12 cellular contexts compared by ENCODE assay signal in genomic region chr14:76901171-76902055, GRCh38.
DNase-seq lines count a peak whose midpoint lies in the region; ATAC-seq, FAIRE-seq and TF ChIP-seq lines count a peak whose summit lies in the region.
"Had no signal": no experiment of that assay in that cellular context is flagged by ENCODE, and none has a peak within 500 bp of the region (broad histone marks: within the 10 kb centered on the region; RNA-seq: fewer than 3 reads in every experiment).

No MANE protein-coding gene starts in this region.

- no peaks in the 10 kb centered on the region for H3K9me3 Mint-ChIP-seq in activated T-helper 17 cell treated with anti-CD3 and anti-CD28 coated beads, Interleukin-2, amount 50 U/mL, for 72 hours
- H3K9me3 Mint-ChIP-seq in osteocyte (ENCODE audit: unreplicated experiment) = no peaks in the 10 kb centered on the region
- H3K9me3 Mint-ChIP-seq in activated CD8-positive, alpha-beta memory T cell treated with anti-CD3 and anti-CD28 coated beads, Interleukin-2, amount 10 ng/mL, durations not matched to agents 7 days and 5 days (ENCODE audit: low read depth) = no peaks in the 10 kb centered on the region
- H3K9me3 Mint-ChIP-seq: activated T-cell treated with anti-CD3 and anti-CD28 coated beads, Interleukin-2, amount 50 U/mL, for 24 hours had no signal

- no peak overlapping the region for H3K4me3 ChIP-seq in AG09309 (ENCODE audit: control insufficient read depth, low read depth, low read length)
- H3K4me3 ChIP-seq in esophagus muscularis mucosa = no peak overlapping the region

- 67% methylated on average over 6 of the region's 6 CpGs for WGBS in esophagus muscularis mucosa

- H3K36me3 Mint-ChIP-seq in activated T-helper 17 cell treated with anti-CD3 and anti-CD28 coated beads, Interleukin-2, amount 50 U/mL, for 72 hours (ENCODE audit: low read depth) = no peaks in the 10 kb centered on the region
- no peaks in the 10 kb centered on the region for H3K36me3 Mint-ChIP-seq in osteocyte (ENCODE audit: unreplicated experiment)
- no peaks in the 10 kb centered on the region for H3K36me3 Mint-ChIP-seq in activated CD8-positive, alpha-beta memory T cell treated with anti-CD3 and anti-CD28 coated beads, Interleukin-2, amount 10 ng/mL, durations not matched to agents 7 days and 5 days

- no peak for FAIRE-seq in D721Med (lab: Jason Lieb, UNC)

- H3K36me3 ChIP-seq in esophagus muscularis mucosa = no peaks in the 10 kb centered on the region
- H3K36me3 ChIP-seq: neutrophil had no signal

- DNase-seq in AG09309 (ENCODE audit: low read depth) (peak; percentile 79), esophagus muscularis mucosa (ENCODE audit: extremely low spot score) (no peak), osteocyte (ENCODE audit: extremely low spot score, unreplicated experiment) (no peak), UCSD-AML1 (lab: John Stamatoyannopoulos, UW; ENCODE audit: unreplicated experiment) (no peak), midbrain (lab: John Stamatoyannopoulos, UW) (no peak), D721Med (ENCODE audit: insufficient read length, low spot score) (no peak)
- DNase-seq in activated CD8-positive, alpha-beta memory T cell treated with anti-CD3 and anti-CD28 coated beads, Interleukin-2, amount 10 ng/mL, durations not matched to agents 7 days and 5 days = no peak
- DNase-seq: activated T-cell treated with anti-CD3 and anti-CD28 coated beads, Interleukin-2, amount 50 U/mL, for 24 hours; left colon had no signal

- peak overlapping the region; percentile 64 to 82 (median 78) for H3K27ac ChIP-seq in esophagus muscularis mucosa (replicated peaks in 1 of 4)
- H3K27ac ChIP-seq: neutrophil had no signal

- TF ChIP-seq EP300 in esophagus muscularis mucosa (IDR thresholded peaks at IDR 0.05) = no peak

- H3K4me3 Mint-ChIP-seq in activated T-helper 17 cell treated with anti-CD3 and anti-CD28 coated beads, Interleukin-2, amount 50 U/mL, for 72 hours = no peak overlapping the region
- H3K4me3 Mint-ChIP-seq in osteocyte (ENCODE audit: unreplicated experiment) = no peak overlapping the region
- no peak overlapping the region for H3K4me3 Mint-ChIP-seq in activated CD8-positive, alpha-beta memory T cell treated with anti-CD3 and anti-CD28 coated beads, Interleukin-2, amount 10 ng/mL, durations not matched to agents 7 days and 5 days
- H3K4me3 Mint-ChIP-seq: activated T-cell treated with anti-CD3 and anti-CD28 coated beads, Interleukin-2, amount 50 U/mL, for 24 hours had no signal

- no peaks in the 10 kb centered on the region for H3K27me3 Mint-ChIP-seq in activated T-helper 17 cell treated with anti-CD3 and anti-CD28 coated beads, Interleukin-2, amount 50 U/mL, for 72 hours
- no peaks in the 10 kb centered on the region for H3K27me3 Mint-ChIP-seq in osteocyte (ENCODE audit: unreplicated experiment)
- peaks cover 7% of the 10 kb centered on the region for H3K27me3 Mint-ChIP-seq in activated CD8-positive, alpha-beta memory T cell treated with anti-CD3 and anti-CD28 coated beads, Interleukin-2, amount 10 ng/mL, durations not matched to agents 7 days and 5 days
- H3K27me3 Mint-ChIP-seq: activated T-cell treated with anti-CD3 and anti-CD28 coated beads, Interleukin-2, amount 50 U/mL, for 24 hours had no signal

- TF ChIP-seq POLR2A in esophagus muscularis mucosa (IDR thresholded peaks at IDR 0.05; ENCODE audit: low read depth) = no peak

- no peak for ATAC-seq in activated T-helper 17 cell treated with anti-CD3 and anti-CD28 coated beads, Interleukin-2, amount 50 U/mL, for 72 hours (replicated peaks)
- ATAC-seq in activated CD8-positive, alpha-beta memory T cell treated with anti-CD3 and anti-CD28 coated beads, Interleukin-2, amount 10 ng/mL, durations not matched to agents 7 days and 5 days = no peak
- ATAC-seq: activated CD4-positive, CD25-positive, alpha-beta regulatory T cell treated with anti-CD3 and anti-CD28 coated beads, Interleukin-2, amount 50 U/mL, for 24 hours; left colon had no signal

- peaks cover 14% of the 10 kb centered on the region for H3K4me1 Mint-ChIP-seq in activated T-helper 17 cell treated with anti-CD3 and anti-CD28 coated beads, Interleukin-2, amount 50 U/mL, for 72 hours
- peaks cover 54% of the 10 kb centered on the region for H3K4me1 Mint-ChIP-seq in osteocyte (ENCODE audit: unreplicated experiment)
- H3K4me1 Mint-ChIP-seq in activated CD8-positive, alpha-beta memory T cell treated with anti-CD3 and anti-CD28 coated beads, Interleukin-2, amount 10 ng/mL, durations not matched to agents 7 days and 5 days = peaks cover 10% of the 10 kb centered on the region

- H3K27ac Mint-ChIP-seq in activated T-helper 17 cell treated with anti-CD3 and anti-CD28 coated beads, Interleukin-2, amount 50 U/mL, for 72 hours = peak overlapping the region; percentile 16
- H3K27ac Mint-ChIP-seq in osteocyte (ENCODE audit: unreplicated experiment) = peak overlapping the region; percentile 97
- H3K27ac Mint-ChIP-seq in activated CD8-positive, alpha-beta memory T cell treated with anti-CD3 and anti-CD28 coated beads, Interleukin-2, amount 10 ng/mL, durations not matched to agents 7 days and 5 days = no peak overlapping the region
- H3K27ac Mint-ChIP-seq: activated T-cell treated with anti-CD3 and anti-CD28 coated beads, Interleukin-2, amount 50 U/mL, for 24 hours had no signal

- intact Hi-C loops in esophagus muscularis mucosa (cut with DNase I) = no loop called here

- H3K9me3 ChIP-seq in esophagus muscularis mucosa = no peaks in the 10 kb centered on the region
- H3K9me3 ChIP-seq: neutrophil had no signal

- peaks cover 19 to 58% (median 55%) of the 10 kb centered on the region in 4 donors for H3K4me1 ChIP-seq in esophagus muscularis mucosa

- TF ChIP-seq CTCF in AG09309 (IDR thresholded peaks at IDR 0.05; ENCODE audit: control insufficient read depth, insufficient read depth, low read depth, low read length, missing control alignments) (no peak), esophagus muscularis mucosa (IDR thresholded peaks at IDR 0.05) (no peak), osteocyte (IDR thresholded peaks at IDR 0.05) (no peak), D721Med (IDR thresholded peaks at IDR 0.05; ENCODE audit: insufficient read depth, missing control alignments) (no peak)

- CTCF ChIA-PET in activated CD8-positive, alpha-beta memory T cell treated with anti-CD3 and anti-CD28 coated beads, Interleukin-2, amount 10 ng/mL, durations not matched to agents 7 days and 5 days (lab: Charles Lee) = interaction anchor here (2.3 to 3.2 kb wide), 3 partner anchors 11 to 169 kb away, joined by 12 to 16 read pairs (median 14); no protein-coding TSS in a partner anchor

- H3K27me3 ChIP-seq in esophagus muscularis mucosa = no peaks in the 10 kb centered on the region
